8 cellular contexts compared by ENCODE assay signal in the genomic region with DNA sequence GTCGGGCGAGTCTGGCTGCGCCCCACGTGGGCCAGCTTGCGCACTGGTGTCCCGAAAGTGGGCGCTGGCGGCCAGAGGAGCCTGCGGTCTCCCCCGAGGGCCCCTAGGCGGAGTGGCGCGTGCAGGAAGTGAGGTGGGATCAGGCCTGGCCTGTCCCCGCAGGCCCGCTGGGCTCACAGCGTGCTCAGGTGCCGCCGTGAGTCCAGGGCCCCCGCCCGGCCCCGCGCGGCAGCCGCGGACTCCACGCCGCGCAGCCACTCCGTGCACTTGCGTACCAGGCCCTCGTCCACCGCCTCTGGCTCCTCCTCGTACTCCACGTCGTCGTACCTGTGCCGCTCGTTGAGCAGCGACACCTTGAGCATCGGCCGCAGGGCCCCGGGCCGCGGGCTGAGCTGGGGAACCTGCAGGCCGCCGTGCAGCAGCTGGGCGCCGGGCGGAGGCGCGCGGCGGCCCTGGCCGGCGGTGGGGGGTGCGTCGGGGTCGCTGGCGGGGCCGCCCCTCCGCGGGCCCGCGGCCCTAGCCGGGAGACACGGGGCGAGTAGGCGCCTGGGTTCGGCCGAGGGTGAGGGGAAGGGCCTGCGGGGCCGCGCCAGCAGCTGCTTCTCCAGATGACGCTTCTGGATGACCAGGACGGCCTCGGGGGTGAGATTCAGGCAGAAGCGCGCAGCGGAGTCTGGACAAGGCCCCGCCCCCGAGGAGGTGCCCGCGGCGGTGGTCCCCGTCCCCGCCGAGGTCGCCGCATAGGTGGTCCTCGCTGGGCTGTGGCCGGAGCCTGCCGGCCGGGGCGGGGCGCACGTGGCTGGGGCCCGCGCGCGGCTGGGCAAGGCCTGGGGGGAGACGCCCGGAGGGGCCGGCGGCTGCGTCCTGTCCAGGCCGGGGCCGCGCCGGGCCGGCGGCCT. TPM values are rescaled to one million over a fixed set of nuclear protein-coding genes. Genes with fewer than 3 reads are reported as not detected.
DNase-seq lines count a peak whose midpoint lies in the region; ATAC-seq, FAIRE-seq and TF ChIP-seq lines count a peak whose summit lies in the region.

No MANE protein-coding gene starts in this region.

- in situ Hi-C loops in Panc1 (cut with HindIII; ENCODE audit: low pct_unique_long_range_greater_than_20kb, low sequenced_read_pairs), result no loop called here

- POLR2A ChIA-PET in Panc1 (lab: Charles Lee) (no interaction called here), PC-9 (lab: Charles Lee; ENCODE audit: unreplicated experiment) (no interaction called here)

- H3K27ac ChIP-seq in Panc1 (ENCODE audit: low read length), result no peak overlapping the region
- H3K27ac ChIP-seq in esophagus squamous epithelium, result no peak overlapping the region
- H3K27ac ChIP-seq in pancreas, result no peak overlapping the region
- no peak overlapping the region for H3K27ac ChIP-seq in PC-9

- H3K9me3 ChIP-seq in Panc1 (ENCODE audit: control insufficient read depth, insufficient read depth, low read depth, low read length) (no peaks in the 10 kb centered on the region), esophagus squamous epithelium (no peaks in the 10 kb centered on the region), pancreas (no peaks in the 10 kb centered on the region), PC-9 (ENCODE audit: insufficient read depth, low read depth) (no peaks in the 10 kb centered on the region)

- no peaks in the 10 kb centered on the region for H3K79me2 ChIP-seq in PC-9 (ENCODE audit: low read depth)

- no peak overlapping the region for H3K4me2 ChIP-seq in PC-9

- FAIRE-seq in pancreas (lab: Jason Lieb, UNC), result no peak
- FAIRE-seq in D721Med (lab: Jason Lieb, UNC), result no peak

- peak in 2 of 3 experiments; percentile 76 to 82 for DNase-seq in NCI-H1417 (lab: John Stamatoyannopoulos, UW)
- no peak for DNase-seq in NCI-H1417 treated with DMSO at 0.1 percent for 48 hours (lab: John Stamatoyannopoulos, UW)
- DNase-seq in Panc1 (ENCODE audit: low read depth, low spot score), result no peak
- no peak for DNase-seq in esophagus squamous epithelium (lab: John Stamatoyannopoulos, UW)
- DNase-seq in pancreas, result peak in 3 of 6 donors; percentile 26 to 72 (median 67)
- no peak for DNase-seq in PC-9
- no peak for DNase-seq in D721Med (ENCODE audit: insufficient read length, low spot score)

- no peaks in the 10 kb centered on the region for H3K4me1 ChIP-seq in Panc1 (ENCODE audit: control insufficient read depth, insufficient read depth, low read length)
- peaks cover 8 to 22% (median 14%) of the 10 kb centered on the region in 3 donors for H3K4me1 ChIP-seq in esophagus squamous epithelium
- peaks cover 0 to 4% (median 0%) of the 10 kb centered on the region in 3 donors for H3K4me1 ChIP-seq in pancreas
- H3K4me1 ChIP-seq in PC-9 (replicated peaks; ENCODE audit: insufficient read depth), result no peaks in the 10 kb centered on the region

- H3K36me3 ChIP-seq in Panc1 (ENCODE audit: control insufficient read depth, insufficient read depth, low read length) (no peaks in the 10 kb centered on the region), esophagus squamous epithelium (no peaks in the 10 kb centered on the region), pancreas (no peaks in the 10 kb centered on the region), PC-9 (ENCODE audit: low read depth) (no peaks in the 10 kb centered on the region)

- H3F3A ChIP-seq in PC-9 (ENCODE audit: insufficient read depth, low read depth), result no peaks in the 10 kb centered on the region

- intact Hi-C loops in Panc1 (cut with micrococcal nuclease; ENCODE audit: unreplicated experiment), result no loop called here
- intact Hi-C loops in esophagus squamous epithelium (cut with DNase I), result no loop called here
- intact Hi-C loops in pancreas (cut with DNase I), result no loop called here
- intact Hi-C loops in PC-9 (cut with micrococcal nuclease; ENCODE audit: unreplicated experiment), result no loop called here

- CTCF ChIA-PET in Panc1 (lab: Charles Lee), result no interaction called here
- CTCF ChIA-PET in PC-9 (lab: Charles Lee), result no interaction called here

- peak; percentile 23 for ATAC-seq in GM21786 (IDR thresholded peaks at IDR 0.05; ENCODE audit: unreplicated experiment)
- peak; percentile 74 for ATAC-seq in Panc1
- peak; percentile 35 to 56 (median 46) for ATAC-seq in pancreas

- 0% methylated on average over 3 of the region's 111 CpGs; no CpG with 5 or more reads in 1 of the 2 donors for WGBS in esophagus squamous epithelium, 2 donors
- WGBS in pancreas, 2 donors, result 5 to 7% methylated on average over 56 to 111 of the region's 111 CpGs

- no TSS peak for BruUV-seq in Panc1 (replicated peaks; lab: Mats Ljungman, UMichigan)
- BruUV-seq in PC-9 (replicated peaks; lab: Mats Ljungman, UMichigan), result no TSS peak

- peak overlapping the region; percentile 31 to 42; a peak in 3 of 4 replicates for H3K4me3 ChIP-seq in Panc1 (ENCODE audit: low read depth in 2 of 2, low read length in 2 of 2)
- peak overlapping the region; percentile 23 to 65 (median 45) for H3K4me3 ChIP-seq in esophagus squamous epithelium
- peak overlapping the region; percentile 26 to 59 (median 36) for H3K4me3 ChIP-seq in pancreas
- no peak overlapping the region for H3K4me3 ChIP-seq in PC-9

- H3K27me3 ChIP-seq in Panc1 (ENCODE audit: control insufficient read depth, insufficient read depth, low read length), result peaks cover 5% of the 10 kb centered on the region
- H3K27me3 ChIP-seq in esophagus squamous epithelium, result peaks cover 0 to 80% (median 17%) of the 10 kb centered on the region in 4 donors
- H3K27me3 ChIP-seq in pancreas, result no peaks in the 10 kb centered on the region
- peaks cover 12% of the 10 kb centered on the region for H3K27me3 ChIP-seq in PC-9 (ENCODE audit: insufficient read depth, low read depth)

- H3K9me2 ChIP-seq in PC-9 (ENCODE audit: insufficient read depth), result no peaks in the 10 kb centered on the region

- no peaks in the 10 kb centered on the region for H4K20me1 ChIP-seq in PC-9 (ENCODE audit: insufficient read depth)

- TF ChIP-seq POLR2A in esophagus squamous epithelium (IDR thresholded peaks at IDR 0.05), result no peak

- TF ChIP-seq CTCF in Panc1 (IDR thresholded peaks at IDR 0.05) (no peak), esophagus squamous epithelium (IDR thresholded peaks at IDR 0.05) (no peak), pancreas (IDR thresholded peaks at IDR 0.05) (no peak), PC-9 (conservative IDR thresholded peaks at IDR 0.05) (no peak), D721Med (IDR thresholded peaks at IDR 0.05; ENCODE audit: insufficient read depth, missing control alignments) (no peak)

- no peak overlapping the region for H2AFZ ChIP-seq in PC-9

RNA-seq across cellular contexts. Expression of a gene that starts 0.9 kb away (rescaled TPM):
- total RNA-seq in Panc1 (2021; ENCODE audit: unreplicated experiment), result 0.23 TPM
- 0.15 TPM for polyA plus RNA-seq in Panc1 (2012; ENCODE audit: insufficient read length)
- total RNA-seq in esophagus squamous epithelium, result not detected
- under 1 TPM; 0.06 to 0.61 (median 0.38) TPM for total RNA-seq in pancreas
- polyA plus RNA-seq in pancreas, result under 1 TPM; 0.23 to 0.40 TPM
- not detected in 2 replicates for total RNA-seq in PC-9 (2021)

RNA-seq across cellular contexts. Expression of a gene that starts 35.0 kb away (rescaled TPM):
- total RNA-seq in Panc1 (2021; ENCODE audit: unreplicated experiment) (54.1 TPM), esophagus squamous epithelium (10 to 100 TPM; 34.8 to 45.3 (median 37.1) TPM), pancreas (10 to 100 TPM; 14.5 to 31.8 (median 22.6) TPM), PC-9 (2021) (31.5 and 39.9 TPM in 2 replicates)
- polyA plus RNA-seq in Panc1 (2012; ENCODE audit: insufficient read length), result 43.7 TPM
- polyA plus RNA-seq in pancreas, result 10 to 100 TPM; 29.5 to 38.9 TPM

Comparison
In these comparisons a context has a peak if more than half of its experiments do, and no peak if none do; other contexts are left out.
1. DNase-seq: peak in NCI-H1417 (2 of 3); none in NCI-H1417 treated with DMSO at 0.1 percent for 48 hours (single experiment), Panc1 (single experiment), esophagus squamous epithelium (single experiment), PC-9 (0 of 2) and D721Med (single experiment).
2. ATAC-seq: peak in every context shown above with its lines; median percentile 74 in Panc1; 46 in pancreas; 23 in GM21786.